Comparison of ENCODE assay signal across 12 cellular contexts in genomic region chr11:12868315-12869073, GRCh38.
DNase-seq lines count a peak whose midpoint lies in the region; ATAC-seq and TF ChIP-seq lines count a peak whose summit lies in the region.
"Had no signal": no experiment of that assay in that cellular context is flagged by ENCODE, and none has a peak within 500 bp of the region (broad histone marks: within the 10 kb centered on the region; RNA-seq: fewer than 3 reads in every experiment).

No MANE protein-coding gene starts in this region.

- H3K4me3 ChIP-seq in astrocyte of the cerebellum (ENCODE audit: low read depth, low read length): no peak overlapping the region
- H3K4me3 ChIP-seq: Peyer's patch had no signal

- peak; percentile 36 for DNase-seq in HT1080 (ENCODE audit: low read depth)
- no peak for DNase-seq in astrocyte of the cerebellum (ENCODE audit: low read depth)
- DNase-seq in kidney glomerular epithelial cell (lab: John Stamatoyannopoulos, UW): peak; percentile 33
- no peak for DNase-seq in glutamatergic neuron
- DNase-seq in stimulated activated naive CD8-positive, alpha-beta T cell treated with anti-CD3 and anti-CD28 coated beads, Interleukin-15, Interleukin-2, amounts not matched to agents 100 U/mL and 50 U/mL, for 24 hours: no peak
- DNase-seq in retina: no peak
- DNase-seq: effector CD4-positive, alpha-beta T cell; NCI-H2029 treated with DMSO at 0.1 percent for 48 hours; Peyer's patch had no signal

- in situ Hi-C loops in astrocyte of the cerebellum (cut with HindIII; ENCODE audit: low sequenced_read_pairs): no loop called here

- H3K4me1 Mint-ChIP-seq in glutamatergic neuron (ENCODE audit: low read depth, unreplicated experiment): peaks cover 32% of the 10 kb centered on the region

- no peak overlapping the region for H3K27ac ChIP-seq in 22Rv1
- H3K27ac ChIP-seq: neutrophil, Peyer's patch had no signal

- H3K36me3 Mint-ChIP-seq in glutamatergic neuron (ENCODE audit: unreplicated experiment): no peaks in the 10 kb centered on the region

- H3K4me3 Mint-ChIP-seq in glutamatergic neuron (ENCODE audit: unreplicated experiment): no peak overlapping the region

- H3K27ac Mint-ChIP-seq in glutamatergic neuron (ENCODE audit: unreplicated experiment): no peak overlapping the region

- TF ChIP-seq CTCF in 22Rv1 (IDR thresholded peaks at IDR 0.05): peak; percentile 19
- TF ChIP-seq CTCF in astrocyte of the cerebellum (IDR thresholded peaks at IDR 0.05; ENCODE audit: low read depth, low read length, missing control alignments): peak; percentile 32
- TF ChIP-seq CTCF in glutamatergic neuron (IDR thresholded peaks at IDR 0.05; ENCODE audit: partially characterized antibody, unreplicated experiment): no peak

- no peaks in the 10 kb centered on the region for H3K27me3 Mint-ChIP-seq in glutamatergic neuron (ENCODE audit: unreplicated experiment)

- ATAC-seq in stimulated activated naive CD8-positive, alpha-beta T cell treated with anti-CD3 and anti-CD28 coated beads, Interleukin-15, Interleukin-2, amounts not matched to agents 100 U/mL and 50 U/mL, for 24 hours: no peak
- ATAC-seq in HG03135 (IDR thresholded peaks at IDR 0.05; ENCODE audit: unreplicated experiment): no peak

- peaks cover 6% of the 10 kb centered on the region for H3K9me3 Mint-ChIP-seq in glutamatergic neuron (ENCODE audit: unreplicated experiment)

Comparison
In these comparisons a context has a peak if more than half of its experiments do, and no peak if none do; other contexts are left out.
1. DNase-seq: peak in HT1080 (single experiment) and kidney glomerular epithelial cell (single experiment); none in astrocyte of the cerebellum (single experiment), glutamatergic neuron (single experiment), stimulated activated naive CD8-positive, alpha-beta T cell treated with anti-CD3 and anti-CD28 coated beads, Interleukin-15, Interleukin-2, amounts not matched to agents 100 U/mL and 50 U/mL, for 24 hours (single experiment) and retina (single experiment).